In genomic region chr7:74032191-74032490, GRCh38 we compare ENCODE assay signal across 12 cellular contexts. TPM values are rescaled to one million over a fixed set of nuclear protein-coding genes. Genes with fewer than 3 reads are reported as not detected.
DNase-seq lines count a peak whose midpoint lies in the region; FAIRE-seq and TF ChIP-seq lines count a peak whose summit lies in the region.
"Had no signal": no experiment of that assay in that cellular context is flagged by ENCODE, and none has a peak within 500 bp of the region (broad histone marks: within the 10 kb centered on the region; RNA-seq: fewer than 3 reads in every experiment).

No MANE protein-coding gene starts in this region.

- DNase-seq in GM04504 (ENCODE audit: low read depth), result peak; percentile 67
- DNase-seq in astrocyte of the spinal cord (ENCODE audit: low read depth, low spot score), result peak; percentile 82
- peak; percentile 57 for DNase-seq in hepatic stellate cell (ENCODE audit: low spot score)
- DNase-seq in GM19238 (ENCODE audit: insufficient read length, low spot score), result no peak
- DNase-seq in NCI-H510A treated with DMSO at 0.1 percent for 48 hours (lab: John Stamatoyannopoulos, UW), result no peak
- no peak for DNase-seq in GM12892 (ENCODE audit: insufficient read length)
- DNase-seq in T-helper 2 cell treated with Interferon-gamma antibody and Interleukin-4, amounts not matched to agents 5 μg/mL and 100 μg/mL, for 36 hours (ENCODE audit: low spot score), result no peak
- DNase-seq: islet precursor cell, Kasumi-1, SW 1271 had no signal

- H3K36me3 Mint-ChIP-seq in T-helper 2 cell treated with Interferon-gamma antibody and Interleukin-4, amounts not matched to agents 5 μg/mL and 100 μg/mL, for 36 hours (ENCODE audit: low read depth), result no peaks in the 10 kb centered on the region

- H3K9me3 Mint-ChIP-seq in T-helper 2 cell treated with Interferon-gamma antibody and Interleukin-4, amounts not matched to agents 5 μg/mL and 100 μg/mL, for 36 hours, result no peaks in the 10 kb centered on the region

- H3K4me1 Mint-ChIP-seq in T-helper 2 cell treated with Interferon-gamma antibody and Interleukin-4, amounts not matched to agents 5 μg/mL and 100 μg/mL, for 36 hours (ENCODE audit: low read depth), result no peaks in the 10 kb centered on the region

- TF ChIP-seq CTCF in astrocyte of the spinal cord (IDR thresholded peaks at IDR 0.05; ENCODE audit: low read depth, low read length), result no peak

- H3K9ac ChIP-seq in stomach smooth muscle (ENCODE audit: low read length in 2 of 2), result peak overlapping the region; percentile 11 to 29

- peaks cover 30% of the 10 kb centered on the region for H3K27me3 Mint-ChIP-seq in T-helper 2 cell treated with Interferon-gamma antibody and Interleukin-4, amounts not matched to agents 5 μg/mL and 100 μg/mL, for 36 hours (ENCODE audit: low read depth)

- no peak overlapping the region for H3K4me3 Mint-ChIP-seq in T-helper 2 cell treated with Interferon-gamma antibody and Interleukin-4, amounts not matched to agents 5 μg/mL and 100 μg/mL, for 36 hours

- no peaks in the 10 kb centered on the region for H3K27me3 ChIP-seq in stomach smooth muscle (ENCODE audit: control insufficient read depth in 1 of 2, insufficient read depth in 2 of 2, low read length in 2 of 2)

- TF ChIP-seq POLR2A in GM12892 (IDR thresholded peaks at IDR 0.05; ENCODE audit: low read depth, low read length), result no peak

- in situ Hi-C loops in astrocyte of the spinal cord (cut with HindIII; ENCODE audit: low sequenced_read_pairs), result no loop called here

- H3K9me3 ChIP-seq in stomach smooth muscle (ENCODE audit: control insufficient read depth in 2 of 2, low read length in 2 of 2), result no peaks in the 10 kb centered on the region

- peak overlapping the region; percentile 78 for H3K27ac ChIP-seq in stomach smooth muscle (ENCODE audit: low read length)

- H3K4me3 ChIP-seq in astrocyte of the spinal cord (ENCODE audit: low read depth, low read length) (no peak overlapping the region), stomach smooth muscle (ENCODE audit: low read length in 2 of 2) (peak overlapping the region in 1 of 2 donors; percentile 54)

- no peak for FAIRE-seq in GM12892 (lab: Jason Lieb, UNC)
- FAIRE-seq: H1 had no signal

- peaks cover 0 to 14% of the 10 kb centered on the region in 2 donors for H3K36me3 ChIP-seq in stomach smooth muscle (ENCODE audit: control insufficient read depth in 2 of 2, insufficient read depth in 2 of 2, low read length in 2 of 2)

- H3K27ac Mint-ChIP-seq in T-helper 2 cell treated with Interferon-gamma antibody and Interleukin-4, amounts not matched to agents 5 μg/mL and 100 μg/mL, for 36 hours, result no peak overlapping the region

- peaks cover 67% of the 10 kb centered on the region for H3K4me1 ChIP-seq in stomach smooth muscle (ENCODE audit: control insufficient read depth, insufficient read depth, low read length)

RNA-seq across cellular contexts. Expression of gene ELN, which starts 4.2 kb away (rescaled TPM):
- polyA plus RNA-seq in GM12892 (2012; ENCODE audit: missing spikeins), result not detected

RNA-seq across cellular contexts. Expression of gene LIMK1, which starts 51.5 kb away (rescaled TPM):
- polyA plus RNA-seq in GM12892 (2012; ENCODE audit: missing spikeins), result 15.9 TPM

Comparison
In these comparisons a context has a peak if more than half of its experiments do, and no peak if none do; other contexts are left out.
1. DNase-seq: peak in GM04504 (single experiment), astrocyte of the spinal cord (single experiment) and hepatic stellate cell (single experiment); none in GM19238 (single experiment), NCI-H510A treated with DMSO at 0.1 percent for 48 hours (single experiment), GM12892 (single experiment) and T-helper 2 cell treated with Interferon-gamma antibody and Interleukin-4, amounts not matched to agents 5 μg/mL and 100 μg/mL, for 36 hours (single experiment).